Comparison of ENCODE assay signal across 11 cellular contexts in the genomic region with DNA sequence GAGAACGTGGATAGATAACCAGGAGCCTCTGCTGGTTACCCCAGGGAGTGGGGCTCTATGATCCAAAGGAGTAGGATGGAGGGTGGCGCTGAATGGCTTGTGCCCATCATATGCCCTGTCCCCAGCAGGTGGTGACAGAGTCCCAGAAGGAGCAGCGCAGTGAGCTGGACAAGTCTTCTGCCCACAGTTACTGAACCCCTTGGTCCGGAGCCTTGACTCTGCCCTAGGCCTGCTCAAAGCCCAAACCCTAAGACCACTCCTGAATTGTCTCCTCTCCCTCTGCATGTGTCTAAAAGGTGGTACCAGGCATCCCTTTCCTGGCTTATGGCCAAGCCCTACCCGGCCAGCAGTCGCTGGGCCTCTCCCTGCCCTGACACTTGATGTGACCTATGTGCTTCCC. TPM values are rescaled to one million over a fixed set of nuclear protein-coding genes. Genes with fewer than 3 reads are reported as not detected.
DNase-seq lines count a peak whose midpoint lies in the region; ATAC-seq and TF ChIP-seq lines count a peak whose summit lies in the region.
"Had no signal": no experiment of that assay in that cellular context is flagged by ENCODE, and none has a peak within 500 bp of the region (broad histone marks: within the 10 kb centered on the region; RNA-seq: fewer than 3 reads in every experiment).

No MANE protein-coding gene starts in this region.

- peaks cover 9% of the 10 kb centered on the region; the same call in 1 of the 2 replicates for H3F3A ChIP-seq in GM23338 (replicated peaks; ENCODE audit: low read depth)

- intact Hi-C loops in Caco-2 (cut with micrococcal nuclease; ENCODE audit: unreplicated experiment): no loop called here
- intact Hi-C loops in activated CD4-positive, alpha-beta memory T cell treated with anti-CD3 and anti-CD28 coated beads for 36 hours (cut with micrococcal nuclease): loop anchor here (1.0 kb wide), 1 partner anchor 24 kb away; no protein-coding TSS in a partner anchor
- intact Hi-C loops in gastrocnemius medialis (cut with DNase I; ENCODE audit: low total_unique reads): no loop called here
- intact Hi-C loops in head of caudate nucleus (cut with DNase I): no loop called here
- intact Hi-C loops in Right ventricle myocardium inferior (cut with DNase I): no loop called here

- H3K36me3 Mint-ChIP-seq in Caco-2 (ENCODE audit: insufficient read depth, unreplicated experiment) (no peaks in the 10 kb centered on the region), GM23338 (ENCODE audit: low read depth) (no peaks in the 10 kb centered on the region; the same call in 2 of the 3 replicates), memory B cell (no peaks in the 10 kb centered on the region)
- H3K36me3 Mint-ChIP-seq in activated CD4-positive, alpha-beta memory T cell treated with anti-CD3 and anti-CD28 coated beads for 36 hours: no peaks in the 10 kb centered on the region

- H4K20me1 ChIP-seq in GM23338 (replicated peaks; ENCODE audit: insufficient read depth): no peaks in the 10 kb centered on the region

- CTCF ChIA-PET in Caco-2 (lab: Charles Lee): interaction anchor here (0.6 to 3.0 kb wide), 8 partner anchors 10 to 60 kb away, joined by 3 to 41 read pairs (median 6); a partner anchor contains a TSS
- CTCF ChIA-PET in activated CD4-positive, alpha-beta memory T cell treated with anti-CD3 and anti-CD28 coated beads for 36 hours (lab: Charles Lee): interaction anchor here (1.1 to 16.1 kb wide), 7 partner anchors 9 to 216 kb away, joined by 3 to 234 read pairs (median 11); a partner anchor contains a TSS

- H3K36me3 ChIP-seq in Caco-2 (ENCODE audit: control insufficient read depth, insufficient read depth, low read length) (no peaks in the 10 kb centered on the region), GM23338 (ENCODE audit: insufficient read depth) (no peaks in the 10 kb centered on the region), gastrocnemius medialis (no peaks in the 10 kb centered on the region)

- no peaks in the 10 kb centered on the region for H3K79me2 ChIP-seq in GM23338 (replicated peaks; ENCODE audit: insufficient read depth)

- in situ Hi-C loops in gastrocnemius medialis (cut with MboI; ENCODE audit: low sequenced_read_pairs in 4 of 4): no loop called here

- H3K4me2 ChIP-seq in GM23338: no peak overlapping the region

- H3K9me3 Mint-ChIP-seq in Caco-2 (ENCODE audit: unreplicated experiment) (no peaks in the 10 kb centered on the region), GM23338 (no peaks in the 10 kb centered on the region), memory B cell (no peaks in the 10 kb centered on the region)
- no peaks in the 10 kb centered on the region for H3K9me3 Mint-ChIP-seq in activated CD4-positive, alpha-beta memory T cell treated with anti-CD3 and anti-CD28 coated beads for 36 hours

- no peak for TF ChIP-seq POLR2A in gastrocnemius medialis (IDR thresholded peaks at IDR 0.05)

- H3K4me1 ChIP-seq in Caco-2 (0 out of 2 replicates have a peak, but pooled peaks cover 10% of the 10 kb centered on the region), GM23338 (ENCODE audit: insufficient read depth) (peaks cover 21% of the 10 kb centered on the region), gastrocnemius medialis (peaks cover 0 to 11% of the 10 kb centered on the region in 2 donors)

- no peak for ATAC-seq in GM23338
- no peak for ATAC-seq in memory B cell (ENCODE audit: low read depth)
- no peak for ATAC-seq in gastrocnemius medialis
- ATAC-seq in Right ventricle myocardium inferior: no peak

- DNase-seq in Caco-2: no peak
- DNase-seq in GM23338 (ENCODE audit: low spot score): no peak
- DNase-seq in activated CD4-positive, alpha-beta memory T cell treated with anti-CD3 and anti-CD28 coated beads for 36 hours: peak; percentile 44
- no peak for DNase-seq in memory B cell (ENCODE audit: low spot score in 2 of 2)
- no peak for DNase-seq in gastrocnemius medialis
- DNase-seq in NCI-H510A (lab: John Stamatoyannopoulos, UW): no peak
- no peak for DNase-seq in head of caudate nucleus
- DNase-seq in Right ventricle myocardium inferior (ENCODE audit: missing footprints): no peak
- DNase-seq: effector memory CD4-positive, alpha-beta T cell; GF-D8; Right ventricle myocardium superior had no signal

- peak overlapping the region; percentile 79 for H3K4me3 Mint-ChIP-seq in Caco-2 (ENCODE audit: unreplicated experiment)
- peak overlapping the region; percentile 63; the same call in 1 of the 3 replicates for H3K4me3 Mint-ChIP-seq in GM23338
- no peak overlapping the region for H3K4me3 Mint-ChIP-seq in activated CD4-positive, alpha-beta memory T cell treated with anti-CD3 and anti-CD28 coated beads for 36 hours
- peak overlapping the region; percentile 40 for H3K4me3 Mint-ChIP-seq in memory B cell

- TF ChIP-seq CTCF in Caco-2 (IDR thresholded peaks at IDR 0.05; ENCODE audit: insufficient read depth in 1 of 2, low read depth in 1 of 2, low read length in 1 of 2, severe bottlenecking in 1 of 2, unreplicated experiment in 1 of 2) (peak in 1 of 2 experiments; percentile 23), GM23338 (conservative IDR thresholded peaks at IDR 0.05; ENCODE audit: low read depth in 2 of 2) (peak in 1 of 2 experiments; percentile 15; a peak in 1 of 4 replicates), gastrocnemius medialis (IDR thresholded peaks at IDR 0.05 in 4 of 5, conservative IDR thresholded peaks at IDR 0.05 in 1 of 5) (no peak)

- H3K9me2 ChIP-seq in GM23338 (ENCODE audit: insufficient read depth): no peaks in the 10 kb centered on the region

- H2AFZ ChIP-seq in GM23338: no peak overlapping the region

- H3K27me3 ChIP-seq in Caco-2 (replicated peaks; ENCODE audit: control insufficient read depth, insufficient read depth, low read length) (no peaks in the 10 kb centered on the region), GM23338 (ENCODE audit: insufficient read depth) (peaks cover 65% of the 10 kb centered on the region), gastrocnemius medialis (peaks cover 46 to 50% (median 49%) of the 10 kb centered on the region in 3 donors)

- H3K4me1 Mint-ChIP-seq in Caco-2 (ENCODE audit: low read depth, unreplicated experiment) (peaks cover 23% of the 10 kb centered on the region), GM23338 (peaks cover 19% of the 10 kb centered on the region; the same call in 2 of the 3 replicates), memory B cell (peaks cover 16% of the 10 kb centered on the region)
- H3K4me1 Mint-ChIP-seq in activated CD4-positive, alpha-beta memory T cell treated with anti-CD3 and anti-CD28 coated beads for 36 hours (ENCODE audit: low read depth): peaks cover 18% of the 10 kb centered on the region

- no peak overlapping the region for H3K27ac Mint-ChIP-seq in Caco-2 (ENCODE audit: unreplicated experiment)
- H3K27ac Mint-ChIP-seq in GM23338: no peak overlapping the region
- no peak overlapping the region for H3K27ac Mint-ChIP-seq in activated CD4-positive, alpha-beta memory T cell treated with anti-CD3 and anti-CD28 coated beads for 36 hours
- no peak overlapping the region for H3K27ac Mint-ChIP-seq in memory B cell

- H3K27me3 Mint-ChIP-seq in Caco-2 (ENCODE audit: insufficient read depth, unreplicated experiment) (peaks cover 5% of the 10 kb centered on the region), GM23338 (ENCODE audit: insufficient read depth, low read depth, poor library complexity) (peaks cover 62% of the 10 kb centered on the region), memory B cell (peaks cover 29% of the 10 kb centered on the region)
- H3K27me3 Mint-ChIP-seq in activated CD4-positive, alpha-beta memory T cell treated with anti-CD3 and anti-CD28 coated beads for 36 hours: peaks cover 56% of the 10 kb centered on the region

- no peak overlapping the region for H3K27ac ChIP-seq in GM23338 (ENCODE audit: low read depth)
- H3K27ac ChIP-seq in gastrocnemius medialis: no peak overlapping the region

- POLR2A ChIA-PET in Caco-2 (lab: Charles Lee): no interaction called here
- POLR2A ChIA-PET in activated CD4-positive, alpha-beta memory T cell treated with anti-CD3 and anti-CD28 coated beads for 36 hours (lab: Charles Lee): no interaction called here

- H3K4me3 ChIP-seq in Caco-2 (ENCODE audit: low read depth, low read length) (no peak overlapping the region), GM23338 (no peak overlapping the region; the same call in 1 of the 2 replicates), gastrocnemius medialis (no peak overlapping the region)

- no TSS peak for BruUV-seq in Caco-2 (replicated peaks; lab: Mats Ljungman, UMichigan)

- H3K9me3 ChIP-seq in Caco-2: no peaks in the 10 kb centered on the region
- H3K9me3 ChIP-seq in gastrocnemius medialis: no peaks in the 10 kb centered on the region

RNA-seq across cellular contexts. Expression of a gene that starts 3.2 kb away (rescaled TPM):
- total RNA-seq in Caco-2 (2022) (3.2 and 4.9 TPM in 2 replicates), gastrocnemius medialis (not detected), Right ventricle myocardium inferior (0.57 TPM)
- 0.24 and 0.62 TPM in 2 replicates for total RNA-seq in GM23338 (2014; rRNA removed; shearing (Covaris generic))
- 0.36 and 0.43 TPM in 2 replicates for polyA plus RNA-seq in GM23338 (2016; fragmentation: Nextera tagmentation; extraction: Ambion mirVana)
- total RNA-seq in activated CD4-positive, alpha-beta memory T cell treated with anti-CD3 and anti-CD28 coated beads for 36 hours: not detected
- total RNA-seq: Right ventricle myocardium superior had no signal

RNA-seq across cellular contexts. Expression of a gene that starts 24.9 kb away (rescaled TPM):
- total RNA-seq in Caco-2 (2022) (134 and 135 TPM in 2 replicates), gastrocnemius medialis (under 1 TPM in 1 of 4 donors, not detected in 3; 0.24 TPM), Right ventricle myocardium inferior (0.97 TPM)
- total RNA-seq in GM23338 (2014; rRNA removed; shearing (Covaris generic)): 27.6 and 46.4 TPM in 2 replicates
- 44.7 and 47.5 TPM in 2 replicates for polyA plus RNA-seq in GM23338 (2016; fragmentation: Nextera tagmentation; extraction: Ambion mirVana)
- 10 to 100 TPM; 57.7 to 64.9 TPM for total RNA-seq in activated CD4-positive, alpha-beta memory T cell treated with anti-CD3 and anti-CD28 coated beads for 36 hours

RNA-seq across cellular contexts. Expression of a gene that starts 33.3 kb away (rescaled TPM):
- 636 and 638 TPM in 2 replicates for total RNA-seq in Caco-2 (2022)
- total RNA-seq in GM23338 (2014; rRNA removed; shearing (Covaris generic)): 608 and 728 TPM in 2 replicates
- polyA plus RNA-seq in GM23338 (2016; fragmentation: Nextera tagmentation; extraction: Ambion mirVana): 187 and 191 TPM in 2 replicates
- 100 to 1,000 TPM; 353 to 360 TPM for total RNA-seq in activated CD4-positive, alpha-beta memory T cell treated with anti-CD3 and anti-CD28 coated beads for 36 hours
- 100 to 1,000 TPM in 1 of 4 donors, 10 to 100 TPM in 3; 53.9 to 130 (median 72.5) TPM for total RNA-seq in gastrocnemius medialis
- 86.2 TPM for total RNA-seq in Right ventricle myocardium inferior

RNA-seq across cellular contexts. Expression of a gene that starts 38.8 kb away (rescaled TPM):
- 2.6 and 3.6 TPM in 2 replicates for total RNA-seq in Caco-2 (2022)
- 0.12 TPM in 1 of 2 replicates, not detected in the other for total RNA-seq in GM23338 (2014; rRNA removed; shearing (Covaris generic))
- not detected in 2 replicates for polyA plus RNA-seq in GM23338 (2016; fragmentation: Nextera tagmentation; extraction: Ambion mirVana)
- total RNA-seq in activated CD4-positive, alpha-beta memory T cell treated with anti-CD3 and anti-CD28 coated beads for 36 hours: not detected
- not detected for total RNA-seq in gastrocnemius medialis
- not detected for total RNA-seq in Right ventricle myocardium inferior
- total RNA-seq: Right ventricle myocardium superior had no signal

RNA-seq across cellular contexts. Expression of a gene that starts 48.5 kb away (rescaled TPM):
- 40.6 and 47.7 TPM in 2 replicates for total RNA-seq in Caco-2 (2022)
- total RNA-seq in GM23338 (2014; rRNA removed; shearing (Covaris generic)): 0.10 TPM in 1 of 2 replicates, not detected in the other
- polyA plus RNA-seq in GM23338 (2016; fragmentation: Nextera tagmentation; extraction: Ambion mirVana): not detected in 2 replicates
- total RNA-seq in activated CD4-positive, alpha-beta memory T cell treated with anti-CD3 and anti-CD28 coated beads for 36 hours: under 1 TPM in 1 of 2 experiments, not detected in 1; 0.10 TPM
- total RNA-seq in gastrocnemius medialis: under 1 TPM in 1 of 4 donors, not detected in 3; 0.24 TPM
- total RNA-seq in Right ventricle myocardium inferior: not detected

Comparison
In these comparisons a context has a peak if more than half of its experiments do, and no peak if none do; other contexts are left out.
1. RNA of a gene that starts 24.9 kb away (total RNA-seq): 134 to 135 TPM in Caco-2, 57.7 to 64.9 TPM in activated CD4-positive, alpha-beta memory T cell treated with anti-CD3 and anti-CD28 coated beads for 36 hours and 27.6 to 46.4 TPM in GM23338; 0.97 TPM in Right ventricle myocardium inferior (single experiment) and 0.24 TPM in gastrocnemius medialis; every median in the first group is over 10 times any median in the second.